8 cellular contexts compared by ENCODE assay signal in genomic region chr2:11344956-11345671, GRCh38. TPM values are rescaled to one million over a fixed set of nuclear protein-coding genes. Genes with fewer than 3 reads are reported as not detected.
DNase-seq lines count a peak whose midpoint lies in the region; ATAC-seq and TF ChIP-seq lines count a peak whose summit lies in the region.

No MANE protein-coding gene starts in this region.

- H3K27me3 Mint-ChIP-seq in CD4-positive, CD25-positive, alpha-beta regulatory T cell, result peaks cover 6% of the 10 kb centered on the region

- peak overlapping the region; percentile 75 to 92 (median 90) for H3K27ac Mint-ChIP-seq in CD4-positive, CD25-positive, alpha-beta regulatory T cell

- peaks cover 16 to 36% (median 30%) of the 10 kb centered on the region in 4 donors for H3K4me1 Mint-ChIP-seq in CD4-positive, CD25-positive, alpha-beta regulatory T cell

- H3K36me3 ChIP-seq in CD4-positive, CD25-positive, alpha-beta regulatory T cell (ENCODE audit: control insufficient read depth, insufficient read depth, low read length), result no peaks in the 10 kb centered on the region
- no peaks in the 10 kb centered on the region for H3K36me3 ChIP-seq in muscle layer of colon (ENCODE audit: insufficient read depth, low read length)
- no peaks in the 10 kb centered on the region for H3K36me3 ChIP-seq in upper lobe of right lung

- TF ChIP-seq CTCF in WI38 (IDR thresholded peaks at IDR 0.05; ENCODE audit: low read depth, low read length) (no peak), upper lobe of right lung (IDR thresholded peaks at IDR 0.05) (no peak)

- H3K27me3 ChIP-seq in CD4-positive, CD25-positive, alpha-beta regulatory T cell (ENCODE audit: control insufficient read depth, insufficient read depth, low read length), result peaks cover 2% of the 10 kb centered on the region
- H3K27me3 ChIP-seq in muscle layer of colon (ENCODE audit: control insufficient read depth in 1 of 2, insufficient read depth in 2 of 2, low read length in 2 of 2), result no peaks in the 10 kb centered on the region
- H3K27me3 ChIP-seq in upper lobe of right lung, result no peaks in the 10 kb centered on the region

- intact Hi-C loops in upper lobe of right lung (cut with DNase I), result no loop called here

- H3K36me3 Mint-ChIP-seq in CD4-positive, CD25-positive, alpha-beta regulatory T cell, result no peaks in the 10 kb centered on the region

- peak overlapping the region; percentile 81 to 96 (median 91) for H3K4me3 Mint-ChIP-seq in CD4-positive, CD25-positive, alpha-beta regulatory T cell

- no peaks in the 10 kb centered on the region for H3K9me3 ChIP-seq in CD4-positive, CD25-positive, alpha-beta regulatory T cell (ENCODE audit: control insufficient read depth in 2 of 2, low read length in 2 of 2)
- H3K9me3 ChIP-seq in muscle layer of colon (ENCODE audit: low read length) (no peaks in the 10 kb centered on the region), upper lobe of right lung (no peaks in the 10 kb centered on the region)

- H3K4me1 ChIP-seq in CD4-positive, CD25-positive, alpha-beta regulatory T cell (ENCODE audit: control insufficient read depth, insufficient read depth, low read length, poor library complexity, severe bottlenecking), result peaks cover 39% of the 10 kb centered on the region
- H3K4me1 ChIP-seq in muscle layer of colon (ENCODE audit: insufficient read depth, low read length) (peaks cover 23% of the 10 kb centered on the region), upper lobe of right lung (peaks cover 31% of the 10 kb centered on the region)

- no peak for TF ChIP-seq RAD21 in Ishikawa (IDR thresholded peaks at IDR 0.05; ENCODE audit: low read depth)

- peak overlapping the region; percentile 22 for H3K4me3 ChIP-seq in CD4-positive, CD25-positive, alpha-beta regulatory T cell (ENCODE audit: low read depth, low read length)
- peak overlapping the region; percentile 95 for H3K4me3 ChIP-seq in WI38 (ENCODE audit: low read depth, low read length)
- peak overlapping the region; percentile 53 to 84 for H3K4me3 ChIP-seq in muscle layer of colon (ENCODE audit: low read depth in 1 of 2, low read length in 2 of 2)
- H3K4me3 ChIP-seq in upper lobe of right lung, result peak overlapping the region; percentile 77

- peak in 1 of 3 donors; percentile 37 for DNase-seq in CD4-positive, CD25-positive, alpha-beta regulatory T cell
- DNase-seq in erythroblast (lab: John Stamatoyannopoulos, UW) (peak; percentile 78 to 82), upper lobe of right lung (peak; percentile 79), NCI-H2029 (lab: John Stamatoyannopoulos, UW) (no peak)

- no peak for TF ChIP-seq EP300 in Ishikawa (IDR thresholded peaks at IDR 0.05; ENCODE audit: borderline replicate concordance)

- peak; percentile 1 for TF ChIP-seq POLR2A in erythroblast (IDR thresholded peaks at IDR 0.05; ENCODE audit: low read length)

- H3K9me3 Mint-ChIP-seq in CD4-positive, CD25-positive, alpha-beta regulatory T cell, result peaks cover 0 to 2% (median 0%) of the 10 kb centered on the region in 7 donors

- peak; percentile 30 to 31 for ATAC-seq in CD4-positive, CD25-positive, alpha-beta regulatory T cell (ENCODE audit: low read depth in 2 of 2)
- ATAC-seq in GM19351 (IDR thresholded peaks at IDR 0.05; ENCODE audit: unreplicated experiment) (peak; percentile 24), upper lobe of right lung (peak; percentile 77)

- H3K27ac ChIP-seq in CD4-positive, CD25-positive, alpha-beta regulatory T cell (ENCODE audit: insufficient read depth, low read length, poor library complexity, severe bottlenecking), result peak overlapping the region; percentile 23
- H3K27ac ChIP-seq in muscle layer of colon (ENCODE audit: low read depth, low read length) (peak overlapping the region; percentile 93), upper lobe of right lung (peak overlapping the region; percentile 99)

- H3K9ac ChIP-seq in muscle layer of colon (ENCODE audit: low read length), result peak overlapping the region; percentile 87

TF ChIP-seq in Ishikawa, 13 proteins besides CTCF, POLR2A, EP300 and RAD21:
- TF ChIP-seq ZBTB7A (IDR thresholded peaks at IDR 0.05; ENCODE audit: low read depth), result peak; percentile 94
- TF ChIP-seq TCF12 (IDR thresholded peaks at IDR 0.05; ENCODE audit: low read depth), result no peak; the same call in 1 of the 2 replicates
- TF ChIP-seq TEAD4 (IDR thresholded peaks at IDR 0.05), result peak; percentile 73
- TF ChIP-seq REST (IDR thresholded peaks at IDR 0.05; ENCODE audit: low read depth), result no peak
- TF ChIP-seq NFIC (IDR thresholded peaks at IDR 0.05), result no peak
- no peak for TF ChIP-seq CEBPB (IDR thresholded peaks at IDR 0.05)
- TF ChIP-seq USF1 (IDR thresholded peaks at IDR 0.05), result no peak
- no peak for TF ChIP-seq YY1 (IDR thresholded peaks at IDR 0.05; ENCODE audit: low read depth)
- peak; percentile 51 for TF ChIP-seq MAX (IDR thresholded peaks at IDR 0.05)
- peak; percentile 8; the same call in 1 of the 2 replicates for TF ChIP-seq EGR1 (IDR thresholded peaks at IDR 0.05)
- no peak for TF ChIP-seq CREB1 (IDR thresholded peaks at IDR 0.05; ENCODE audit: low read depth)
- peak; percentile 66 for TF ChIP-seq TAF1 (IDR thresholded peaks at IDR 0.05; ENCODE audit: low read depth)
- TF ChIP-seq FOXM1 (IDR thresholded peaks at IDR 0.05; ENCODE audit: borderline replicate concordance, low read depth), result no peak

RNA-seq across cellular contexts. Expression of gene ROCK2, which starts 0.7 kb away (rescaled TPM):
- 20.6 TPM for total RNA-seq in CD4-positive, CD25-positive, alpha-beta regulatory T cell
- polyA plus RNA-seq in CD4-positive, CD25-positive, alpha-beta regulatory T cell, result 10 to 100 TPM in 2 of 4 donors, 1 to 10 TPM in 2; 8.6 to 12.7 (median 10.0) TPM
- total RNA-seq in upper lobe of right lung, result 63.5 TPM

Comparison
In these comparisons a context has a peak if more than half of its experiments do, and no peak if none do; other contexts are left out.
1. ATAC-seq: peak in every context shown above with its lines; median percentile 77 in upper lobe of right lung; 30 in CD4-positive, CD25-positive, alpha-beta regulatory T cell; 24 in GM19351.
2. H3K27ac ChIP-seq: peak in every context shown above with its lines; median percentile 99 in upper lobe of right lung; 93 in muscle layer of colon; 23 in CD4-positive, CD25-positive, alpha-beta regulatory T cell.
3. H3K4me3 ChIP-seq: peak in every context shown above with its lines; median percentile 95 in WI38; 77 in upper lobe of right lung; 68 in muscle layer of colon; 22 in CD4-positive, CD25-positive, alpha-beta regulatory T cell.